14 cellular contexts compared by ENCODE assay signal in the genomic region with DNA sequence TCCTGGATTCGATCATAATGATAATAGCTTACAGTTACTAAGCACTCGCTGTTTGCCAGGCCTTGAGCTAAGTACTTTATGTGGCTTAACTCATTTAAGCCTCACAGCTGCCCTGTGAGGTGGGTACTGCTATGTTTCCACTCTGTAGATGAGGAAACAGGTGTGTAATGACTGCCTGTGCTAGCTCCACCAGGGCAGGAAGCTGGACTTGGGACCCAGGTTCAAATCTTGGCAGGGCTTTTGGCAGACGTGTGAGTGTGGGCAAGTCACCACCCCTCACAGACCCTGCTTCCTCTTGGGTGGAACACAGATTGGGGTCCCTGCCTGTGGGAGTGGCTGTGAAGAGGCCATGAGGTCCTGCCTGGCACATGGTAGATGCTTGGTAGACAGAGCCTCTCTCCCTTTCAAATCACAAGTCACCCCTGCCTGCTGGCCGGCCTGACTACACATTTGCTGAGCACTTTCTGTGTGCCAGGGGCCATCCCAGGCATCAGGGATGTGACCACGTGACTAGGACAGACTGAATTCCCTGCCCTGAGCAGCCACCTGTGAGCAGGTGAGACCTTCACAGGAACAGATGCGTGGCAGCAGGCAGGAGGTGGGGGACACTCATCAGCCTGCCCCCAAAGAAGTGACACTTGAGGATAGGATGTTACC. TPM values are rescaled to one million over a fixed set of nuclear protein-coding genes. Genes with fewer than 3 reads are reported as not detected.
DNase-seq lines count a peak whose midpoint lies in the region; TF ChIP-seq lines count a peak whose summit lies in the region.
"Had no signal": no experiment of that assay in that cellular context is flagged by ENCODE, and none has a peak within 500 bp of the region (broad histone marks: within the 10 kb centered on the region; RNA-seq: fewer than 3 reads in every experiment).

No MANE protein-coding gene starts in this region.

- H3K9me3 ChIP-seq in Loucy (ENCODE audit: insufficient read depth, low read depth, low read length): no peaks in the 10 kb centered on the region
- H3K9me3 ChIP-seq: tibial artery had no signal

- no peaks in the 10 kb centered on the region for H3K9me2 ChIP-seq in Loucy (replicated peaks; ENCODE audit: low read depth, low read length)

- intact Hi-C loops in Calu3 (cut with micrococcal nuclease; ENCODE audit: unreplicated experiment): no loop called here

- H2AFZ ChIP-seq in Loucy (ENCODE audit: low read length): no peak overlapping the region

- no TSS peak for BruUV-seq in Calu3 (replicated peaks; lab: Mats Ljungman, UMichigan)

- no peaks in the 10 kb centered on the region for H4K20me1 ChIP-seq in Loucy (ENCODE audit: insufficient read depth, low read length, poor library complexity, severe bottlenecking)

- H3K9me3 Mint-ChIP-seq in chondrocyte (ENCODE audit: low read depth) (no peaks in the 10 kb centered on the region), nephron (peaks cover 2% of the 10 kb centered on the region), Calu3 (ENCODE audit: low read depth, unreplicated experiment) (no peaks in the 10 kb centered on the region)
- H3K9me3 Mint-ChIP-seq: naive B cell had no signal

- H3K9ac ChIP-seq in Loucy (ENCODE audit: low read depth, low read length, poor library complexity, severe bottlenecking): peak overlapping the region; percentile 65

- TF ChIP-seq CTCF in Loucy (conservative IDR thresholded peaks at IDR 0.05; ENCODE audit: low read length) (no peak), chondrocyte (IDR thresholded peaks at IDR 0.05) (no peak), nephron (IDR thresholded peaks at IDR 0.05; ENCODE audit: unreplicated experiment in 3 of 3) (no peak), Calu3 (IDR thresholded peaks at IDR 0.05; ENCODE audit: unreplicated experiment) (no peak)

- H3K4me1 ChIP-seq in Loucy (ENCODE audit: insufficient read depth, low read length, poor library complexity, severe bottlenecking): peaks cover 44% of the 10 kb centered on the region

- DNase-seq in NCI-H1417 (lab: John Stamatoyannopoulos, UW) (peak in 2 of 3 experiments; percentile 35 to 64), NCI-H1417 treated with DMSO at 0.1 percent for 48 hours (lab: John Stamatoyannopoulos, UW) (no peak), chondrocyte (ENCODE audit: low spot score) (peak; percentile 59), MV-4-11 (lab: John Stamatoyannopoulos, UW) (no peak), DMS79 (lab: John Stamatoyannopoulos, UW) (no peak), Calu3 (no peak)
- DNase-seq: 8988T; central memory CD4-positive, alpha-beta T cell; naive B cell; NCI-H524 treated with DMSO at 0.1 percent for 48 hours had no signal

- CTCF ChIA-PET in Calu3 (lab: Charles Lee): interaction anchor here (0.6 to 1.6 kb wide), 5 partner anchors 8 to 1262 kb away, joined by 3 to 24 read pairs (median 7); no protein-coding TSS in a partner anchor

- peaks cover 36% of the 10 kb centered on the region for H3K27me3 Mint-ChIP-seq in chondrocyte (ENCODE audit: low read depth)
- peaks cover 71% of the 10 kb centered on the region for H3K27me3 Mint-ChIP-seq in nephron (ENCODE audit: low read depth)
- peaks cover 66% of the 10 kb centered on the region for H3K27me3 Mint-ChIP-seq in Calu3 (ENCODE audit: unreplicated experiment)

- no peaks in the 10 kb centered on the region for H3K36me3 ChIP-seq in Loucy (ENCODE audit: insufficient read depth, low read length)
- H3K36me3 ChIP-seq: tibial artery had no signal

- no peaks in the 10 kb centered on the region for H3K79me2 ChIP-seq in Loucy (ENCODE audit: insufficient read depth, low read length)

- no peaks in the 10 kb centered on the region for H3F3A ChIP-seq in Loucy (ENCODE audit: low read depth)

- H3K27me3 ChIP-seq in Loucy (ENCODE audit: insufficient read depth, low read length, poor library complexity, severe bottlenecking): no peaks in the 10 kb centered on the region

- H3K4me3 Mint-ChIP-seq in chondrocyte (ENCODE audit: unreplicated experiment): no peak overlapping the region
- peak overlapping the region in 1 of 3 experiments; percentile 61 for H3K4me3 Mint-ChIP-seq in nephron
- no peak overlapping the region for H3K4me3 Mint-ChIP-seq in Calu3 (ENCODE audit: low read depth, unreplicated experiment)

- H3K36me3 Mint-ChIP-seq in chondrocyte (ENCODE audit: low read depth) (no peaks in the 10 kb centered on the region), nephron (ENCODE audit: low read depth) (no peaks in the 10 kb centered on the region), Calu3 (ENCODE audit: insufficient read depth, unreplicated experiment) (no peaks in the 10 kb centered on the region)
- H3K36me3 Mint-ChIP-seq: naive B cell had no signal

- no peak overlapping the region for H3K4me3 ChIP-seq in Loucy (ENCODE audit: low read length, poor library complexity, severe bottlenecking)
- H3K4me3 ChIP-seq: tibial artery had no signal

- H3K4me2 ChIP-seq in Loucy (ENCODE audit: low read depth, low read length, poor library complexity, severe bottlenecking): no peak overlapping the region

- H3K27ac Mint-ChIP-seq in chondrocyte (ENCODE audit: unreplicated experiment): no peak overlapping the region
- H3K27ac Mint-ChIP-seq in nephron: peak overlapping the region; percentile 2 to 63 (median 18)
- H3K27ac Mint-ChIP-seq in Calu3 (ENCODE audit: unreplicated experiment): no peak overlapping the region

- H3K4me1 Mint-ChIP-seq in chondrocyte (ENCODE audit: low read depth): peaks cover 20% of the 10 kb centered on the region
- H3K4me1 Mint-ChIP-seq in nephron: peaks cover 51% of the 10 kb centered on the region
- peaks cover 21% of the 10 kb centered on the region for H3K4me1 Mint-ChIP-seq in Calu3 (ENCODE audit: low read depth, unreplicated experiment)

RNA-seq across cellular contexts. Expression of a gene that starts 3.7 kb away (rescaled TPM):
- total RNA-seq in chondrocyte (0.13 TPM in 1 of 3 replicates, not detected in the others), Calu3 (2022) (0.15 TPM in 1 of 2 replicates, not detected in the other)

RNA-seq across cellular contexts. Expression of a gene that starts 10.9 kb away (rescaled TPM):
- total RNA-seq in chondrocyte (not detected in 3 replicates), Calu3 (2022) (0.92 and 1.3 TPM in 2 replicates)

RNA-seq across cellular contexts. Expression of a gene that starts 55.8 kb away (rescaled TPM):
- total RNA-seq in chondrocyte: not detected in 3 replicates
- total RNA-seq in Calu3 (2022): not detected in 2 replicates
- total RNA-seq: SK-MEL-5 had no signal

Comparison
In these comparisons a context has a peak if more than half of its experiments do, and no peak if none do; other contexts are left out.
1. DNase-seq: peak in NCI-H1417 (2 of 3) and chondrocyte (single experiment); none in NCI-H1417 treated with DMSO at 0.1 percent for 48 hours (single experiment), MV-4-11 (single experiment), DMS79 (single experiment) and Calu3 (single experiment).
2. H3K27ac Mint-ChIP-seq: peak in nephron (3 of 3); none in chondrocyte (single experiment) and Calu3 (single experiment).